In genomic region chr11:473975-474785, GRCh38 we compare ENCODE assay signal across 24 cellular contexts. TPM values are rescaled to one million over a fixed set of nuclear protein-coding genes. Genes with fewer than 3 reads are reported as not detected.
DNase-seq lines count a peak whose midpoint lies in the region; ATAC-seq and TF ChIP-seq lines count a peak whose summit lies in the region.
"Had no signal": no experiment of that assay in that cellular context is flagged by ENCODE, and none has a peak within 500 bp of the region (broad histone marks: within the 10 kb centered on the region; RNA-seq: fewer than 3 reads in every experiment).

No MANE protein-coding gene starts in this region.

- CTCF ChIA-PET in SK-N-SH (lab: Yijun Ruan, JAX) = interaction anchor here (1.0 to 1.2 kb wide), 2 partner anchors 23 to 26 kb away, joined by 3 to 4 read pairs; no protein-coding TSS in a partner anchor
- CTCF ChIA-PET in activated naive CD4-positive, alpha-beta T cell treated with anti-CD3 and anti-CD28 coated beads, Interleukin-2, amount 10 ng/mL, durations not matched to agents 7 days and 5 days (lab: Charles Lee) = no interaction called here

- H3K4me3 Mint-ChIP-seq in progenitor cell of endocrine pancreas (ENCODE audit: low read depth) = no peak overlapping the region
- H3K4me3 Mint-ChIP-seq in activated naive CD4-positive, alpha-beta T cell treated with anti-CD3 and anti-CD28 coated beads, Interleukin-2, amount 10 ng/mL, durations not matched to agents 7 days and 5 days = no peak overlapping the region
- H3K4me3 Mint-ChIP-seq: CD4-positive, CD25-positive, alpha-beta regulatory T cell; GM23338; IgD-negative memory B cell; T-helper 1 cell treated with Interleukin-12 subunit alpha and Interleukin-12 subunit beta and Interleukin-4 antibody, amounts not matched to agents 30 μg/mL and 1 μg/mL, for 36 hours had no signal

- no peak for TF ChIP-seq EP300 in SK-N-SH (IDR thresholded peaks at IDR 0.05; ENCODE audit: borderline replicate concordance in 1 of 2, low read depth in 1 of 2, low read length in 1 of 2)

- no peak overlapping the region for H3K9ac ChIP-seq in mesenchymal stem cell (ENCODE audit: low read length)
- no peak overlapping the region for H3K9ac ChIP-seq in SK-N-SH

- no peak for TF ChIP-seq CTCF in SK-N-SH (IDR thresholded peaks at IDR 0.05)
- TF ChIP-seq CTCF in progenitor cell of endocrine pancreas (IDR thresholded peaks at IDR 0.05; ENCODE audit: unreplicated experiment) = no peak

- H3K79me1 ChIP-seq in mesenchymal stem cell (replicated peaks; ENCODE audit: low read length, poor library complexity, severe bottlenecking) = peaks cover 41% of the 10 kb centered on the region

- H3K79me2 ChIP-seq in SK-N-SH (ENCODE audit: insufficient read depth) = 0 out of 2 replicates have a peak, but pooled peaks cover 14% of the 10 kb centered on the region

- no peak overlapping the region for H2AK5ac ChIP-seq in mesenchymal stem cell (ENCODE audit: low read length, severe bottlenecking)

- H2BK12ac ChIP-seq in mesenchymal stem cell (ENCODE audit: low read length in 2 of 2) = peak overlapping the region in 1 of 2 experiments; percentile 16

- H3K36me3 Mint-ChIP-seq in progenitor cell of endocrine pancreas (ENCODE audit: insufficient read depth) = peaks cover 2% of the 10 kb centered on the region
- no peaks in the 10 kb centered on the region for H3K36me3 Mint-ChIP-seq in activated naive CD4-positive, alpha-beta T cell treated with anti-CD3 and anti-CD28 coated beads, Interleukin-2, amount 10 ng/mL, durations not matched to agents 7 days and 5 days
- H3K36me3 Mint-ChIP-seq: CD4-positive, CD25-positive, alpha-beta regulatory T cell; IgD-negative memory B cell had no signal

- H3K36me3 ChIP-seq in mesenchymal stem cell (ENCODE audit: control insufficient read depth in 1 of 2, insufficient read depth in 2 of 2, low read depth in 1 of 2, low read length in 2 of 2) (peaks cover 7 to 40% of the 10 kb centered on the region in 2 experiments), SK-N-SH (replicated peaks in 1 of 2; ENCODE audit: control insufficient read depth in 1 of 2, insufficient read depth in 2 of 2, low read length in 1 of 2) (no peaks in the 10 kb centered on the region)
- H3K36me3 ChIP-seq: BE2C, SJCRH30 had no signal

- no peaks in the 10 kb centered on the region for H3K9me3 ChIP-seq in right cardiac atrium (ENCODE audit: control insufficient read depth, low read length)
- H3K9me3 ChIP-seq in mesenchymal stem cell (ENCODE audit: control insufficient read depth, low read length) = no peaks in the 10 kb centered on the region
- H3K9me3 ChIP-seq in SK-N-SH = no peaks in the 10 kb centered on the region
- H3K9me3 ChIP-seq: BE2C, MG63, SJCRH30 had no signal

- TF ChIP-seq RAD21 in SK-N-SH (IDR thresholded peaks at IDR 0.05; ENCODE audit: low read length) = no peak

- no peak overlapping the region for H3K23ac ChIP-seq in mesenchymal stem cell (ENCODE audit: low read length in 2 of 2)

- H3K27ac ChIP-seq in right cardiac atrium (ENCODE audit: low read length) = no peak overlapping the region
- no peak overlapping the region for H3K27ac ChIP-seq in mesenchymal stem cell (ENCODE audit: low read length, poor library complexity, severe bottlenecking)
- no peak overlapping the region for H3K27ac ChIP-seq in SK-N-SH (ENCODE audit: low read depth in 2 of 2, low read length in 1 of 2)
- H3K27ac ChIP-seq: 22Rv1, SJCRH30 had no signal

- no peaks in the 10 kb centered on the region for H3K9me2 ChIP-seq in SK-N-SH

- H2BK5ac ChIP-seq in mesenchymal stem cell (ENCODE audit: low read depth, low read length, poor library complexity, severe bottlenecking) = no peak overlapping the region

- no peaks in the 10 kb centered on the region for H4K20me1 ChIP-seq in SK-N-SH (ENCODE audit: insufficient read depth)

- 86% methylated on average over 22 of the region's 22 CpGs for WGBS in right cardiac atrium
- 85% methylated on average over 10 of the region's 22 CpGs for WGBS in mesenchymal stem cell
- 92% methylated on average over 21 of the region's 22 CpGs for WGBS in SK-N-SH (ENCODE audit: low lambda C conversion rate)

- peak overlapping the region; percentile 19 for H4K8ac ChIP-seq in mesenchymal stem cell (ENCODE audit: low read length)

- no peaks in the 10 kb centered on the region for H3K27me3 Mint-ChIP-seq in progenitor cell of endocrine pancreas
- H3K27me3 Mint-ChIP-seq in activated naive CD4-positive, alpha-beta T cell treated with anti-CD3 and anti-CD28 coated beads, Interleukin-2, amount 10 ng/mL, durations not matched to agents 7 days and 5 days = no peaks in the 10 kb centered on the region
- H3K27me3 Mint-ChIP-seq: CD4-positive, CD25-positive, alpha-beta regulatory T cell; IgD-negative memory B cell had no signal

- H3K4me2 ChIP-seq in mesenchymal stem cell (ENCODE audit: low read length, poor library complexity, severe bottlenecking) (no peak overlapping the region), SK-N-SH (no peak overlapping the region)
- H3K4me2 ChIP-seq: GM23338 had no signal

- intact Hi-C loops in right cardiac atrium (cut with DNase I) = no loop called here
- intact Hi-C loops in Right ventricle myocardium inferior (cut with DNase I) = no loop called here

- peak overlapping the region; percentile 43 for H4K91ac ChIP-seq in mesenchymal stem cell (ENCODE audit: low read length)

- ATAC-seq in right cardiac atrium (no peak), Right ventricle myocardium inferior (no peak)
- ATAC-seq: GM23338, PC-3 had no signal

- no peak overlapping the region for H2BK15ac ChIP-seq in mesenchymal stem cell (ENCODE audit: low read depth, poor library complexity, severe bottlenecking)

- peak in 2 of 3 donors; percentile 44 to 50 for DNase-seq in right cardiac atrium
- DNase-seq in Right ventricle myocardium inferior (ENCODE audit: missing footprints) = no peak
- peak; percentile 95 for DNase-seq in NCI-H82 (lab: John Stamatoyannopoulos, UW)
- no peak for DNase-seq in mesenchymal stem cell
- DNase-seq in SK-N-SH = no peak
- no peak for DNase-seq in progenitor cell of endocrine pancreas (ENCODE audit: low spot score, unreplicated experiment)
- DNase-seq in activated naive CD4-positive, alpha-beta T cell treated with anti-CD3 and anti-CD28 coated beads, Interleukin-2, amount 10 ng/mL, durations not matched to agents 7 days and 5 days = no peak
- no peak for DNase-seq in AG08396 (ENCODE audit: low spot score)
- DNase-seq: BE2C; CD4-positive, CD25-positive, alpha-beta regulatory T cell; COR-L47; EL; Kasumi-1; MG63; NCI-H1048; NCI-H1436; NCI-H2029 treated with DMSO at 0.1 percent for 48 hours; NCI-H446 treated with DMSO at 0.1 percent for 48 hours; PC-3; SJCRH30 had no signal

- H3K4me1 ChIP-seq in right cardiac atrium (ENCODE audit: control insufficient read depth, insufficient read depth, low read length) = peaks cover 2% of the 10 kb centered on the region
- H3K4me1 ChIP-seq in mesenchymal stem cell (ENCODE audit: control insufficient read depth, insufficient read depth, low read depth, low read length) = peaks cover 29% of the 10 kb centered on the region
- H3K4me1 ChIP-seq in SK-N-SH (ENCODE audit: control insufficient read depth in 1 of 2, insufficient read depth in 2 of 2, low read depth in 1 of 2, low read length in 1 of 2) = peaks cover 0 to 3% of the 10 kb centered on the region in 2 experiments; a peak in 2 of 4 replicates
- H3K4me1 ChIP-seq: BE2C, SJCRH30 had no signal

- H3K4ac ChIP-seq in mesenchymal stem cell (ENCODE audit: low read depth in 1 of 2, low read length in 2 of 2) = no peak overlapping the region

- POLR2A ChIA-PET in SK-N-SH (lab: Yijun Ruan, JAX) = no interaction called here

- no peaks in the 10 kb centered on the region for H3K27me3 ChIP-seq in right cardiac atrium (ENCODE audit: control insufficient read depth, insufficient read depth)
- H3K27me3 ChIP-seq in mesenchymal stem cell (ENCODE audit: control insufficient read depth in 1 of 2, insufficient read depth in 1 of 2, low read length in 2 of 2) = no peaks in the 10 kb centered on the region
- no peaks in the 10 kb centered on the region for H3K27me3 ChIP-seq in SK-N-SH (ENCODE audit: insufficient read depth)
- H3K27me3 ChIP-seq: BE2C, MG63, SJCRH30 had no signal

- no peak overlapping the region for H3K27ac Mint-ChIP-seq in progenitor cell of endocrine pancreas
- no peak overlapping the region for H3K27ac Mint-ChIP-seq in activated naive CD4-positive, alpha-beta T cell treated with anti-CD3 and anti-CD28 coated beads, Interleukin-2, amount 10 ng/mL, durations not matched to agents 7 days and 5 days
- H3K27ac Mint-ChIP-seq: CD4-positive, CD25-positive, alpha-beta regulatory T cell; GM23338; T-helper 1 cell treated with Interleukin-12 subunit alpha and Interleukin-12 subunit beta and Interleukin-4 antibody, amounts not matched to agents 30 μg/mL and 1 μg/mL, for 36 hours had no signal

- H3K4me3 ChIP-seq in right cardiac atrium (ENCODE audit: low read length) (no peak overlapping the region), mesenchymal stem cell (ENCODE audit: insufficient read depth in 1 of 2, low read depth in 1 of 2, low read length in 2 of 2) (no peak overlapping the region), SK-N-SH (ENCODE audit: low read depth in 2 of 2, low read length in 1 of 2) (no peak overlapping the region)
- H3K4me3 ChIP-seq: GM23338, MG63, SJCRH30 had no signal

- no peaks in the 10 kb centered on the region for H3F3A ChIP-seq in SK-N-SH (replicated peaks; ENCODE audit: insufficient read depth)

- no peak overlapping the region for H3K14ac ChIP-seq in mesenchymal stem cell (ENCODE audit: low read length in 2 of 2)

- H2BK120ac ChIP-seq in mesenchymal stem cell (ENCODE audit: low read depth, low read length) = no peak overlapping the region

- H3K9me3 Mint-ChIP-seq in progenitor cell of endocrine pancreas (ENCODE audit: low read depth) = no peaks in the 10 kb centered on the region
- H3K9me3 Mint-ChIP-seq in activated naive CD4-positive, alpha-beta T cell treated with anti-CD3 and anti-CD28 coated beads, Interleukin-2, amount 10 ng/mL, durations not matched to agents 7 days and 5 days = no peaks in the 10 kb centered on the region
- H3K9me3 Mint-ChIP-seq: GM23338; IgD-negative memory B cell; T-helper 1 cell treated with Interleukin-12 subunit alpha and Interleukin-12 subunit beta and Interleukin-4 antibody, amounts not matched to agents 30 μg/mL and 1 μg/mL, for 36 hours had no signal

- H3K4me1 Mint-ChIP-seq in progenitor cell of endocrine pancreas (ENCODE audit: low read depth) = peaks cover 8% of the 10 kb centered on the region
- no peaks in the 10 kb centered on the region for H3K4me1 Mint-ChIP-seq in activated naive CD4-positive, alpha-beta T cell treated with anti-CD3 and anti-CD28 coated beads, Interleukin-2, amount 10 ng/mL, durations not matched to agents 7 days and 5 days
- H3K4me1 Mint-ChIP-seq: IgD-negative memory B cell had no signal

- H2AFZ ChIP-seq in mesenchymal stem cell (ENCODE audit: low read depth, low read length) (no peak overlapping the region), SK-N-SH (ENCODE audit: low read depth) (no peak overlapping the region)
- H2AFZ ChIP-seq: GM23338 had no signal

- H3K18ac ChIP-seq in mesenchymal stem cell (ENCODE audit: low read depth in 1 of 2, low read length in 2 of 2) = no peak overlapping the region

RNA-seq across cellular contexts. Expression of gene PTDSS2, which starts 24.1 kb away (rescaled TPM):
- total RNA-seq in right cardiac atrium (10 to 100 TPM; 30.2 to 33.3 (median 30.9) TPM), Right ventricle myocardium inferior (27.8 TPM), progenitor cell of endocrine pancreas (48.2 and 50.4 TPM in 2 replicates)
- polyA plus RNA-seq in right cardiac atrium (30.7 TPM), SK-N-SH (2012; rRNA removed) (25.6 and 28.6 TPM in 2 replicates)
- 25.0 TPM for polyA plus RNA-seq in mesenchymal stem cell (2013, experiment 1 of 2)
- polyA plus RNA-seq in mesenchymal stem cell (2013, experiment 2 of 2) = 26.7 TPM
- polyA plus RNA-seq in SK-N-SH (2012; cell fraction: cytosol; rRNA removed) = 10.9 and 14.9 TPM in 2 replicates
- 130 and 148 TPM in 2 replicates for polyA plus RNA-seq in SK-N-SH (2012; cell fraction: nucleus; rRNA removed)

RNA-seq across cellular contexts. Expression of gene ANO9, which starts 32.4 kb away (rescaled TPM):
- total RNA-seq in right cardiac atrium (under 1 TPM; 0.14 to 0.46 (median 0.20) TPM), Right ventricle myocardium inferior (0.41 TPM), progenitor cell of endocrine pancreas (31.0 and 34.6 TPM in 2 replicates)
- polyA plus RNA-seq in right cardiac atrium (0.20 TPM), SK-N-SH (2012; rRNA removed) (0.06 and 0.12 TPM in 2 replicates)
- polyA plus RNA-seq in mesenchymal stem cell (2013, experiment 1 of 2) = not detected
- 0.01 TPM for polyA plus RNA-seq in mesenchymal stem cell (2013, experiment 2 of 2)
- polyA plus RNA-seq in SK-N-SH (2012; cell fraction: cytosol; rRNA removed) = 0.03 TPM in 2 replicates
- 1.0 TPM in 2 replicates for polyA plus RNA-seq in SK-N-SH (2012; cell fraction: nucleus; rRNA removed)

RNA-seq across cellular contexts. Expression of gene RNH1, which starts 32.9 kb away (rescaled TPM):
- total RNA-seq in right cardiac atrium = 100 to 1,000 TPM; 188 to 203 (median 195) TPM
- 162 TPM for polyA plus RNA-seq in right cardiac atrium
- 190 TPM for total RNA-seq in Right ventricle myocardium inferior
- 114 TPM for polyA plus RNA-seq in mesenchymal stem cell (2013, experiment 1 of 2)
- 114 TPM for polyA plus RNA-seq in mesenchymal stem cell (2013, experiment 2 of 2)
- 135 and 147 TPM in 2 replicates for polyA plus RNA-seq in SK-N-SH (2012; rRNA removed)
- polyA plus RNA-seq in SK-N-SH (2012; cell fraction: cytosol; rRNA removed) = 44.4 and 82.6 TPM in 2 replicates
- polyA plus RNA-seq in SK-N-SH (2012; cell fraction: nucleus; rRNA removed) = 176 and 213 TPM in 2 replicates
- total RNA-seq in progenitor cell of endocrine pancreas = 49.4 and 52.6 TPM in 2 replicates

RNA-seq across cellular contexts. Expression of gene SIGIRR, which starts 59.4 kb away (rescaled TPM):
- total RNA-seq in right cardiac atrium (10 to 100 TPM; 28.6 to 42.4 (median 35.1) TPM), Right ventricle myocardium inferior (50.0 TPM), progenitor cell of endocrine pancreas (111 and 117 TPM in 2 replicates)
- polyA plus RNA-seq in right cardiac atrium (61.8 TPM), SK-N-SH (2012; rRNA removed) (22.4 and 32.5 TPM in 2 replicates)
- polyA plus RNA-seq in mesenchymal stem cell (2013, experiment 1 of 2) = 36.5 TPM
- 37.3 TPM for polyA plus RNA-seq in mesenchymal stem cell (2013, experiment 2 of 2)
- polyA plus RNA-seq in SK-N-SH (2012; cell fraction: cytosol; rRNA removed) = 12.3 and 16.4 TPM in 2 replicates
- 45.1 and 92.0 TPM in 2 replicates for polyA plus RNA-seq in SK-N-SH (2012; cell fraction: nucleus; rRNA removed)
- total RNA-seq: SJCRH30 had no signal

Comparison
In these comparisons a context has a peak if more than half of its experiments do, and no peak if none do; other contexts are left out.
1. DNase-seq: peak in right cardiac atrium (2 of 3) and NCI-H82 (single experiment); none in Right ventricle myocardium inferior (single experiment), mesenchymal stem cell (single experiment), SK-N-SH (single experiment), progenitor cell of endocrine pancreas (single experiment), activated naive CD4-positive, alpha-beta T cell treated with anti-CD3 and anti-CD28 coated beads, Interleukin-2, amount 10 ng/mL, durations not matched to agents 7 days and 5 days (single experiment) and AG08396 (single experiment).
2. RNA of gene ANO9, which starts 32.4 kb away (total RNA-seq): 31.0 to 34.6 TPM in progenitor cell of endocrine pancreas; 0.41 TPM in Right ventricle myocardium inferior (single experiment) and 0.14 to 0.46 TPM in right cardiac atrium; every median in the first group is over 10 times any median in the second.